Comparison of ENCODE assay signal across 1 cellular context in the genomic region with DNA sequence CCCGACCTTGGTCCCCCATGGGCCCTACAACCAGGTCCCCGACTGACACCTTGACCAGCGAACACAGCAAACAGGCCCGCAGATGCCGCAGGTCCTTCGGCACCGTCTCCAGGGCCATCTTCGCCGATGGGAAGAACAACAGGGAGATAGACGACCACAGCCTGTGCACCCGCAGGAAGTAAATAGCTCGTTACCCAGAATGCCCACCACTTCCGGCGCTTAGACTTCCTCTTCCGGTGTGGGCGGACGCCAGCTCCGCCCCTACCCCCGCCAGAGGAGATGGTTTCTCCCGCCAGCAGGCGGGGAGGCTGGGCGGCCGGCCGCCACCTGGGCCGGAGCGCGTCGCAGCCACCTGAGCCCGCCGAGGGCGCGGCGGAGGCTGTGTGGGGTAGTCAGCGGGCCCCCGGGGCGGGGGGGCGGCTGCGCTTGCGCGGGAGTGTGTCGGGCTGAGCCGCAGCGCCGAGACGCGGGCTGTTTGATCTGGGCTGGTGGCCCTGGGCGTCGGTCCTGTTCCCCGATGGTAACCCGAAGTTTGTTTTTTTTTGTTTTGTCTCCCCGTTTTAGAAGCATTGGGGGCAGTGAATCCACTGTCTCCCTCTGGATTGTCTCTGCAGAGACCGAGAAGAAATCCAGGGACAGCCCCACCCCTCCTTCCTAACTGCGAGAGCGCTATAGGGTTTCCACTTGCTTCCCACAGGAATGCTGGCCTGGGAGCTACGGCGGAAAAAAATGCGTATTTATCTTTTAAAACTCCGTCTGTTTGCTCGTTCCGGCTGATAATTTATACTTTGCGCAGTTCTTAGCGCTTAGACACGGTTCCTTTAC.
TF ChIP-seq lines count a peak whose summit lies in the region.

A gene (minus strand): TSS at position 184 of the 825 bp plus-strand sequence. CDS start 66 bp downstream, at position 118.

TF ChIP-seq in HepG2, 621 proteins besides CTCF, POLR2A, EP300 and RAD21 (continued from another document and continues in another):
- TF ChIP-seq, protein P1, sequence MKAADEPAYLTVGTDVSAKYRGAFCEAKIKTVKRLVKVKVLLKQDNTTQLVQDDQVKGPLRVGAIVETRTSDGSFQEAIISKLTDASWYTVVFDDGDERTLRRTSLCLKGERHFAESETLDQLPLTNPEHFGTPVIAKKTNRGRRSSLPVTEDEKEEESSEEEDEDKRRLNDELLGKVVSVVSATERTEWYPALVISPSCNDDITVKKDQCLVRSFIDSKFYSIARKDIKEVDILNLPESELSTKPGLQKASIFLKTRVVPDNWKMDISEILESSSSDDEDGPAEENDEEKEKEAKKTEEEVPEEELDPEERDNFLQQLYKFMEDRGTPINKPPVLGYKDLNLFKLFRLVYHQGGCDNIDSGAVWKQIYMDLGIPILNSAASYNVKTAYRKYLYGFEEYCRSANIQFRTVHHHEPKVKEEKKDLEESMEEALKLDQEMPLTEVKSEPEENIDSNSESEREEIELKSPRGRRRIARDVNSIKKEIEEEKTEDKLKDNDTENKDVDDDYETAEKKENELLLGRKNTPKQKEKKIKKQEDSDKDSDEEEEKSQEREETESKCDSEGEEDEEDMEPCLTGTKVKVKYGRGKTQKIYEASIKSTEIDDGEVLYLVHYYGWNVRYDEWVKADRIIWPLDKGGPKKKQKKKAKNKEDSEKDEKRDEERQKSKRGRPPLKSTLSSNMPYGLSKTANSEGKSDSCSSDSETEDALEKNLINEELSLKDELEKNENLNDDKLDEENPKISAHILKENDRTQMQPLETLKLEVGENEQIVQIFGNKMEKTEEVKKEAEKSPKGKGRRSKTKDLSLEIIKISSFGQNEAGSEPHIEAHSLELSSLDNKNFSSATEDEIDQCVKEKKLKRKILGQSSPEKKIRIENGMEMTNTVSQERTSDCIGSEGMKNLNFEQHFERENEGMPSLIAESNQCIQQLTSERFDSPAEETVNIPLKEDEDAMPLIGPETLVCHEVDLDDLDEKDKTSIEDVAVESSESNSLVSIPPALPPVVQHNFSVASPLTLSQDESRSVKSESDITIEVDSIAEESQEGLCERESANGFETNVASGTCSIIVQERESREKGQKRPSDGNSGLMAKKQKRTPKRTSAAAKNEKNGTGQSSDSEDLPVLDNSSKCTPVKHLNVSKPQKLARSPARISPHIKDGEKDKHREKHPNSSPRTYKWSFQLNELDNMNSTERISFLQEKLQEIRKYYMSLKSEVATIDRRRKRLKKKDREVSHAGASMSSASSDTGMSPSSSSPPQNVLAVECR (CRISPR knock-in tag; IDR thresholded peaks at IDR 0.05; ENCODE audit: borderline replicate concordance), result peak; percentile 96
- peak; percentile 62 for TF ChIP-seq TEAD3 (CRISPR knock-in tag; optimal IDR thresholded peaks at IDR 0.05; ENCODE audit: borderline replicate concordance)
- TF ChIP-seq GTF3A (CRISPR knock-in tag; conservative IDR thresholded peaks at IDR 0.05), result no peak
- TF ChIP-seq, protein P2, sequence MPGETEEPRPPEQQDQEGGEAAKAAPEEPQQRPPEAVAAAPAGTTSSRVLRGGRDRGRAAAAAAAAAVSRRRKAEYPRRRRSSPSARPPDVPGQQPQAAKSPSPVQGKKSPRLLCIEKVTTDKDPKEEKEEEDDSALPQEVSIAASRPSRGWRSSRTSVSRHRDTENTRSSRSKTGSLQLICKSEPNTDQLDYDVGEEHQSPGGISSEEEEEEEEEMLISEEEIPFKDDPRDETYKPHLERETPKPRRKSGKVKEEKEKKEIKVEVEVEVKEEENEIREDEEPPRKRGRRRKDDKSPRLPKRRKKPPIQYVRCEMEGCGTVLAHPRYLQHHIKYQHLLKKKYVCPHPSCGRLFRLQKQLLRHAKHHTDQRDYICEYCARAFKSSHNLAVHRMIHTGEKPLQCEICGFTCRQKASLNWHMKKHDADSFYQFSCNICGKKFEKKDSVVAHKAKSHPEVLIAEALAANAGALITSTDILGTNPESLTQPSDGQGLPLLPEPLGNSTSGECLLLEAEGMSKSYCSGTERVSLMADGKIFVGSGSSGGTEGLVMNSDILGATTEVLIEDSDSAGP (CRISPR knock-in tag; IDR thresholded peaks at IDR 0.05; ENCODE audit: borderline replicate concordance), result peak; percentile 83
- TF ChIP-seq SETDB1 (CRISPR knock-in tag; IDR thresholded peaks at IDR 0.05; ENCODE audit: borderline replicate concordance), result no peak
- TF ChIP-seq, protein P3, sequence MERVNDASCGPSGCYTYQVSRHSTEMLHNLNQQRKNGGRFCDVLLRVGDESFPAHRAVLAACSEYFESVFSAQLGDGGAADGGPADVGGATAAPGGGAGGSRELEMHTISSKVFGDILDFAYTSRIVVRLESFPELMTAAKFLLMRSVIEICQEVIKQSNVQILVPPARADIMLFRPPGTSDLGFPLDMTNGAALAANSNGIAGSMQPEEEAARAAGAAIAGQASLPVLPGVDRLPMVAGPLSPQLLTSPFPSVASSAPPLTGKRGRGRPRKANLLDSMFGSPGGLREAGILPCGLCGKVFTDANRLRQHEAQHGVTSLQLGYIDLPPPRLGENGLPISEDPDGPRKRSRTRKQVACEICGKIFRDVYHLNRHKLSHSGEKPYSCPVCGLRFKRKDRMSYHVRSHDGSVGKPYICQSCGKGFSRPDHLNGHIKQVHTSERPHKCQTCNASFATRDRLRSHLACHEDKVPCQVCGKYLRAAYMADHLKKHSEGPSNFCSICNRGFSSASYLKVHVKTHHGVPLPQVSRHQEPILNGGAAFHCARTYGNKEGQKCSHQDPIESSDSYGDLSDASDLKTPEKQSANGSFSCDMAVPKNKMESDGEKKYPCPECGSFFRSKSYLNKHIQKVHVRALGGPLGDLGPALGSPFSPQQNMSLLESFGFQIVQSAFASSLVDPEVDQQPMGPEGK (CRISPR knock-in tag; IDR thresholded peaks at IDR 0.05), result peak; percentile 99
- TF ChIP-seq HNRNPL (IDR thresholded peaks at IDR 0.05; ENCODE audit: low read depth, low read length), result peak; percentile 85; the same call in 1 of the 2 replicates
- TF ChIP-seq JUND (CRISPR knock-in tag; IDR thresholded peaks at IDR 0.05), result 0 out of 2 replicates have a peak, but pooled peaks have one; percentile 25
- TF ChIP-seq RFXANK (CRISPR knock-in tag; IDR thresholded peaks at IDR 0.05), result peak; percentile 79
- no peak for TF ChIP-seq ZBTB21 (CRISPR knock-in tag; IDR thresholded peaks at IDR 0.05)
- TF ChIP-seq NFYB (CRISPR knock-in tag; IDR thresholded peaks at IDR 0.05), result peak; percentile 11
- TF ChIP-seq, protein P4, sequence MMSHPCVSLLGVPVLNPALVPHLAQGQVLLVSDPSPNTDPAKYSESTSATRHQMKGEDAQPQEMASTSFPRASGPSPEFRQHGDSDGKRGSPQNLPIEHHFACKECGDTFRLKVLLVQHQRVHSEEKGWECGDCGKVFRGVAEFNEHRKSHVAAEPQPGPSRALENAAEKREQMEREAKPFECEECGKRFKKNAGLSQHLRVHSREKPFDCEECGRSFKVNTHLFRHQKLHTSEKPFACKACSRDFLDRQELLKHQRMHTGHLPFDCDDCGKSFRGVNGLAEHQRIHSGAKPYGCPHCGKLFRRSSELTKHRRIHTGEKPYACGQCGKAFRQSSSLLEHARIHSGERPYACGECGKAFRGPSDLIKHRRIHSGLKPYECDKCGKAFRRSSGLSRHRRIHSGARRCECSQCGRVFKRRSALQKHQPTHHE (CRISPR knock-in tag; IDR thresholded peaks at IDR 0.05; ENCODE audit: borderline replicate concordance), result peak; percentile 87
- TF ChIP-seq TBL1XR1 (IDR thresholded peaks at IDR 0.05; ENCODE audit: borderline replicate concordance, low read length, partially characterized antibody), result peak; percentile 84
- peak; percentile 76; the same call in 1 of the 2 replicates for TF ChIP-seq CBFB (CRISPR knock-in tag; IDR thresholded peaks at IDR 0.05)
- TF ChIP-seq FIP1L1 (IDR thresholded peaks at IDR 0.05; ENCODE audit: borderline replicate concordance, insufficient read depth, low read depth, low read length), result peak; percentile 97; the same call in 1 of the 2 replicates
- TF ChIP-seq RBM22 (optimal IDR thresholded peaks at IDR 0.05; ENCODE audit: low read length), result peak; percentile 98
- TF ChIP-seq, protein P5, sequence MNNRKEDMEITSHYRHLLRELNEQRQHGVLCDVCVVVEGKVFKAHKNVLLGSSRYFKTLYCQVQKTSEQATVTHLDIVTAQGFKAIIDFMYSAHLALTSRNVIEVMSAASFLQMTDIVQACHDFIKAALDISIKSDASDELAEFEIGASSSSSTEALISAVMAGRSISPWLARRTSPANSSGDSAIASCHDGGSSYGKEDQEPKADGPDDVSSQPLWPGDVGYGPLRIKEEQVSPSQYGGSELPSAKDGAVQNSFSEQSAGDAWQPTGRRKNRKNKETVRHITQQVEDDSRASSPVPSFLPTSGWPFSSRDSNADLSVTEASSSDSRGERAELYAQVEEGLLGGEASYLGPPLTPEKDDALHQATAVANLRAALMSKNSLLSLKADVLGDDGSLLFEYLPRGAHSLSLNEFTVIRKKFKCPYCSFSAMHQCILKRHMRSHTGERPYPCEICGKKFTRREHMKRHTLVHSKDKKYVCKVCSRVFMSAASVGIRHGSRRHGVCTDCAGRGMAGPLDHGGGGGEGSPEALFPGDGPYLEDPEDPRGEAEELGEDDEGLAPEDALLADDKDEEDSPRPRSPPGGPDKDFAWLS (CRISPR knock-in tag; IDR thresholded peaks at IDR 0.05; ENCODE audit: borderline replicate concordance), result no peak
- peak; percentile 53 for TF ChIP-seq SIX4 (CRISPR knock-in tag; IDR thresholded peaks at IDR 0.05)
- TF ChIP-seq, protein P6, sequence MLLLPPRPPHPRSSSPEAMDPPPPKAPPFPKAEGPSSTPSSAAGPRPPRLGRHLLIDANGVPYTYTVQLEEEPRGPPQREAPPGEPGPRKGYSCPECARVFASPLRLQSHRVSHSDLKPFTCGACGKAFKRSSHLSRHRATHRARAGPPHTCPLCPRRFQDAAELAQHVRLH (CRISPR knock-in tag; IDR thresholded peaks at IDR 0.05; ENCODE audit: borderline replicate concordance, low read depth), result peak; percentile 83; the same call in 1 of the 2 replicates
- TF ChIP-seq, protein P7, sequence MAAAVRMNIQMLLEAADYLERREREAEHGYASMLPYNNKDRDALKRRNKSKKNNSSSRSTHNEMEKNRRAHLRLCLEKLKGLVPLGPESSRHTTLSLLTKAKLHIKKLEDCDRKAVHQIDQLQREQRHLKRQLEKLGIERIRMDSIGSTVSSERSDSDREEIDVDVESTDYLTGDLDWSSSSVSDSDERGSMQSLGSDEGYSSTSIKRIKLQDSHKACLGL (CRISPR knock-in tag; IDR thresholded peaks at IDR 0.05), result peak; percentile 72; the same call in 1 of the 2 replicates
- TF ChIP-seq ZNF136 (CRISPR knock-in tag; IDR thresholded peaks at IDR 0.05; ENCODE audit: low read depth), result no peak; the same call in 1 of the 2 replicates
- peak; percentile 60; the same call in 1 of the 2 replicates for TF ChIP-seq ZNF775 (CRISPR knock-in tag; IDR thresholded peaks at IDR 0.05; ENCODE audit: borderline replicate concordance)
- no peak for TF ChIP-seq ZNF383 (CRISPR knock-in tag; IDR thresholded peaks at IDR 0.05; ENCODE audit: borderline replicate concordance)
- no peak for TF ChIP-seq FOXM1 (CRISPR knock-in tag; IDR thresholded peaks at IDR 0.05)
- TF ChIP-seq, protein P8, sequence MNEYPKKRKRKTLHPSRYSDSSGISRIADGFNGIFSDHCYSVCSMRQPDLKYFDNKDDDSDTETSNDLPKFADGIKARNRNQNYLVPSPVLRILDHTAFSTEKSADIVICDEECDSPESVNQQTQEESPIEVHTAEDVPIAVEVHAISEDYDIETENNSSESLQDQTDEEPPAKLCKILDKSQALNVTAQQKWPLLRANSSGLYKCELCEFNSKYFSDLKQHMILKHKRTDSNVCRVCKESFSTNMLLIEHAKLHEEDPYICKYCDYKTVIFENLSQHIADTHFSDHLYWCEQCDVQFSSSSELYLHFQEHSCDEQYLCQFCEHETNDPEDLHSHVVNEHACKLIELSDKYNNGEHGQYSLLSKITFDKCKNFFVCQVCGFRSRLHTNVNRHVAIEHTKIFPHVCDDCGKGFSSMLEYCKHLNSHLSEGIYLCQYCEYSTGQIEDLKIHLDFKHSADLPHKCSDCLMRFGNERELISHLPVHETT (CRISPR knock-in tag; conservative IDR thresholded peaks at IDR 0.05), result peak; percentile 84
- peak; percentile 75; the same call in 1 of the 2 replicates for TF ChIP-seq ZNF264 (CRISPR knock-in tag; IDR thresholded peaks at IDR 0.05)
- TF ChIP-seq NKX3-1 (CRISPR knock-in tag; IDR thresholded peaks at IDR 0.05), result peak; percentile 80
- no peak for TF ChIP-seq ZKSCAN8 (CRISPR knock-in tag; IDR thresholded peaks at IDR 0.05; ENCODE audit: borderline replicate concordance)
- TF ChIP-seq ZNF615 (CRISPR knock-in tag; IDR thresholded peaks at IDR 0.05; ENCODE audit: borderline replicate concordance), result peak; percentile 18; the same call in 1 of the 2 replicates
- TF ChIP-seq, protein P9, sequence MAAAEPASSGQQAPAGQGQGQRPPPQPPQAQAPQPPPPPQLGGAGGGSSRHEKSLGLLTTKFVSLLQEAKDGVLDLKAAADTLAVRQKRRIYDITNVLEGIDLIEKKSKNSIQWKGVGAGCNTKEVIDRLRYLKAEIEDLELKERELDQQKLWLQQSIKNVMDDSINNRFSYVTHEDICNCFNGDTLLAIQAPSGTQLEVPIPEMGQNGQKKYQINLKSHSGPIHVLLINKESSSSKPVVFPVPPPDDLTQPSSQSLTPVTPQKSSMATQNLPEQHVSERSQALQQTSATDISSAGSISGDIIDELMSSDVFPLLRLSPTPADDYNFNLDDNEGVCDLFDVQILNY (CRISPR knock-in tag; conservative IDR thresholded peaks at IDR 0.05), result peak; percentile 84; the same call in 1 of the 2 replicates
- peak; percentile 87; the same call in 1 of the 2 replicates for TF ChIP-seq MZF1 (CRISPR knock-in tag; IDR thresholded peaks at IDR 0.05; ENCODE audit: borderline replicate concordance)
- peak; percentile 71; the same call in 1 of the 2 replicates for TF ChIP-seq ZNF317 (CRISPR knock-in tag; IDR thresholded peaks at IDR 0.05)
- TF ChIP-seq, protein P10, sequence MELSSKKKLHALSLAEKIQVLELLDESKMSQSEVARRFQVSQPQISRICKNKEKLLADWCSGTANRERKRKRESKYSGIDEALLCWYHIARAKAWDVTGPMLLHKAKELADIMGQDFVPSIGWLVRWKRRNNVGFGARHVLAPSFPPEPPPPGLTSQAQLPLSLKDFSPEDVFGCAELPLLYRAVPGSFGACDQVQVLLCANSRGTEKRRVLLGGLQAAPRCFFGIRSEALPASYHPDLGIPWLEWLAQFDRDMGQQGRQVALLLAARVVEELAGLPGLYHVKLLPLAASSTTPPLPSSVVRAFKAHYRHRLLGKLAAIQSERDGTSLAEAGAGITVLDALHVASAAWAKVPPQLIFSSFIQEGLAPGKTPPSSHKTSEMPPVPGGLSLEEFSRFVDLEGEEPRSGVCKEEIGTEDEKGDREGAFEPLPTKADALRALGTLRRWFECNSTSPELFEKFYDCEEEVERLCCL (CRISPR knock-in tag; IDR thresholded peaks at IDR 0.05; ENCODE audit: borderline replicate concordance), result no peak
- peak; percentile 93 for TF ChIP-seq NRL (CRISPR knock-in tag; IDR thresholded peaks at IDR 0.05; ENCODE audit: borderline replicate concordance)
- TF ChIP-seq, protein P11, sequence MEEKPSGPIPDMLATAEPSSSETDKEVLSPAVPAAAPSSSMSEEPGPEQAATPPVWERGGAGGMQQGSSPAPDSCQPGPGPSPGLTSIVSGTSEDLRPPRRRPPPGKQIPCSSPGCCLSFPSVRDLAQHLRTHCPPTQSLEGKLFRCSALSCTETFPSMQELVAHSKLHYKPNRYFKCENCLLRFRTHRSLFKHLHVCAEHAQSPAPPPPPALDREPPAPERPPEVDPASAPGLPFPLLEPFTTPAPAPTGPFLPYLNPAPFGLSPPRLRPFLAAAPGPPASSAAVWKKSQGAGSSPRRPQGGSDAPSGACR (CRISPR knock-in tag; IDR thresholded peaks at IDR 0.05), result peak; percentile 96
- TF ChIP-seq MLLT10 (CRISPR knock-in tag; IDR thresholded peaks at IDR 0.05), result no peak
- TF ChIP-seq ZBTB7B (CRISPR knock-in tag; IDR thresholded peaks at IDR 0.05), result peak; percentile 66
- TF ChIP-seq ZFP1 (CRISPR knock-in tag; IDR thresholded peaks at IDR 0.05), result peak; percentile 72; the same call in 1 of the 2 replicates
- peak; percentile 91 for TF ChIP-seq ZSCAN31 (CRISPR knock-in tag; IDR thresholded peaks at IDR 0.05; ENCODE audit: low read depth)
